Comparison of ENCODE assay signal across 3 cellular contexts in the genomic region with DNA sequence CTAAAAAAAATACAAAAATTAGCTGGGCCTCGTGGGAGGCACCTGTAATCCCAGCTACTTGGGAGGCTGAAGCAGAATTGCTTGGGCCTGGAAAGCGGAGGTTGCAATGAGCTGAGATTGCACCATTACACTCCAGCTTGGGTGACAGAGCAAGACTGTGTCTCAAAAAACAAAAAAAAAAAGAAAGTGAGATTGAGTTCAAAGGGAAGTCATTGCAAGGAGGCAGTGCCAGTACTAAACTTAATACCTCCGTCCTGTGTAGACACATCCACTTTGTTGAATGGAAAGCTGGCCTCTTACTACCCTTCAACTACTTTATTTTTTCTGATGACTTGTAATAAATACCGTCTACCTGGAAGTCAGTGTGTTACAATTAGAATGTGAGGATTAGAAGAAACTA.
"Had no signal": no experiment of that assay in that cellular context is flagged by ENCODE, and none has a peak within 500 bp of the region (broad histone marks: within the 10 kb centered on the region; RNA-seq: fewer than 3 reads in every experiment).

No MANE protein-coding gene starts in this region.

- H3K4me3 ChIP-seq: GM12878 had no signal

- DNase-seq: GDM1, GF-D8 had no signal

- ATAC-seq: GM12878 had no signal
